ENCODE assay signal across 8 cellular contexts in genomic region chr13:50085063-50085462, GRCh38.
A peak's percentile ranks its signal among the peaks of the same experiment; 100 is the strongest.
DNase-seq lines count a peak whose midpoint lies in the region; ATAC-seq and TF ChIP-seq lines count a peak whose summit lies in the region.

No MANE protein-coding gene starts in this region.

- no peaks in the 10 kb centered on the region for H3K9me3 ChIP-seq in HAP-1
- H3K9me3 ChIP-seq in SK-N-MC (ENCODE audit: low read depth, low read length), result no peaks in the 10 kb centered on the region
- no peaks in the 10 kb centered on the region for H3K9me3 ChIP-seq in sigmoid colon

- H3K36me3 Mint-ChIP-seq in CD14-positive monocyte, result peaks cover 9 to 19% of the 10 kb centered on the region in 2 donors

- no peaks in the 10 kb centered on the region; the same call in 1 of the 2 replicates for H3K36me3 ChIP-seq in HAP-1 (replicated peaks)
- H3K36me3 ChIP-seq in SK-N-MC (ENCODE audit: insufficient read depth, low read length), result peaks cover 10% of the 10 kb centered on the region
- H3K36me3 ChIP-seq in sigmoid colon, result no peaks in the 10 kb centered on the region

- no peak for TF ChIP-seq POLR2A in sigmoid colon (IDR thresholded peaks at IDR 0.05)

- H3K9me3 Mint-ChIP-seq in CD14-positive monocyte, result no peaks in the 10 kb centered on the region

- H3K27ac ChIP-seq in SK-N-MC, result peak overlapping the region; percentile 20; the same call in 1 of the 2 replicates
- H3K27ac ChIP-seq in sigmoid colon, result peak overlapping the region in 3 of 4 donors; percentile 6 to 34 (median 14)

- H3K27ac Mint-ChIP-seq in CD14-positive monocyte, result peak overlapping the region in 1 of 7 donors; percentile 46

- no peak for TF ChIP-seq EP300 in sigmoid colon (IDR thresholded peaks at IDR 0.05)

- no peak for ATAC-seq in HG03457 (IDR thresholded peaks at IDR 0.05; ENCODE audit: unreplicated experiment)
- ATAC-seq in GM18907 (IDR thresholded peaks at IDR 0.05; ENCODE audit: unreplicated experiment), result no peak
- no peak for ATAC-seq in GM19328 (IDR thresholded peaks at IDR 0.05; ENCODE audit: unreplicated experiment)

- intact Hi-C loops in CD14-positive monocyte (cut with micrococcal nuclease) (loop anchor here in 1 of 2 donors (5.0 to 10.0 kb wide), 2 partner anchors 37 to 830 kb away; no protein-coding TSS in a partner anchor), sigmoid colon (cut with DNase I) (loop anchor here (5.0 kb wide), 1 partner anchor 108 kb away; no protein-coding TSS in a partner anchor)

- H3K4me1 Mint-ChIP-seq in CD14-positive monocyte, result peaks cover 31% of the 10 kb centered on the region

- TF ChIP-seq CTCF in CD14-positive monocyte (IDR thresholded peaks at IDR 0.05) (peak; percentile 87), fibroblast of the aortic adventitia (IDR thresholded peaks at IDR 0.05; ENCODE audit: insufficient read depth, low read length) (peak; percentile 38), sigmoid colon (IDR thresholded peaks at IDR 0.05) (peak; percentile 47 to 66 (median 61))

- DNase-seq in CD14-positive monocyte (ENCODE audit: low spot score), result no peak
- DNase-seq in HAP-1 (ENCODE audit: low spot score in 2 of 2), result peak in 1 of 2 experiments; percentile 67
- DNase-seq in SK-N-MC (ENCODE audit: low read depth, low spot score), result no peak
- peak; percentile 79 for DNase-seq in fibroblast of the aortic adventitia (ENCODE audit: low read depth)
- no peak for DNase-seq in sigmoid colon

- H3K27me3 Mint-ChIP-seq in CD14-positive monocyte (ENCODE audit: low read depth in 3 of 3), result no peaks in the 10 kb centered on the region

- no peak overlapping the region for H3K9ac ChIP-seq in SK-N-MC (ENCODE audit: insufficient read length)

- H3K4me1 ChIP-seq in HAP-1 (peaks cover 11% of the 10 kb centered on the region), sigmoid colon (peaks cover 0 to 31% (median 19%) of the 10 kb centered on the region in 4 donors)

- H3K4me3 ChIP-seq in HAP-1 (peak overlapping the region; percentile 5; the same call in 1 of the 2 replicates), SK-N-MC (peak overlapping the region; percentile 54), fibroblast of the aortic adventitia (ENCODE audit: low read depth, low read length) (peak overlapping the region; percentile 42), sigmoid colon (peak overlapping the region in 3 of 4 donors; percentile 16 to 26 (median 26))

- no peak overlapping the region for H3K4me3 Mint-ChIP-seq in CD14-positive monocyte

- H3K27me3 ChIP-seq in HAP-1 (ENCODE audit: low read depth) (no peaks in the 10 kb centered on the region), sigmoid colon (peaks cover 0 to 6% (median 0%) of the 10 kb centered on the region in 3 donors)

- 3% methylated on average over 4 of the region's 4 CpGs for WGBS in sigmoid colon, 2 donors

- in situ Hi-C loops in HAP-1 (cut with MboI; ENCODE audit: low sequenced_read_pairs), result loop anchor here (25.0 kb wide), 1 partner anchor 452 kb away; no protein-coding TSS in a partner anchor
